In genomic region chr7:72914756-72915525, GRCh38 we compare ENCODE assay signal across 8 cellular contexts. TPM values are rescaled to one million over a fixed set of nuclear protein-coding genes. Genes with fewer than 3 reads are reported as not detected.
A peak's percentile ranks its signal among the peaks of the same experiment; 100 is the strongest.
DNase-seq lines count a peak whose midpoint lies in the region; ATAC-seq and TF ChIP-seq lines count a peak whose summit lies in the region.
"Not testable (repeated sequence)": the region's sequence is repeated elsewhere in the genome, so short reads cannot be mapped to it uniquely, and the experiment has no call there.

No MANE protein-coding gene starts in this region.

- not testable (repeated sequence) for TF ChIP-seq EP300 in transverse colon (IDR thresholded peaks at IDR 0.05; ENCODE audit: low read depth)

- H3K4me1 ChIP-seq in Loucy (ENCODE audit: insufficient read depth, low read length, poor library complexity, severe bottlenecking); osteoblast (ENCODE audit: insufficient read depth, low read length): not testable (repeated sequence)
- H3K4me1 ChIP-seq in transverse colon = peaks cover 0 to 11% (median 0%) of the 10 kb centered on the region in 4 donors

- not testable (repeated sequence) for TF ChIP-seq POLR2A in transverse colon (IDR thresholded peaks at IDR 0.05)

- ATAC-seq in HG02571 (IDR thresholded peaks at IDR 0.05; ENCODE audit: unreplicated experiment) (peak; percentile 67), SK-N-SH treated with all-trans-retinoic acid at 6 μM for 48 hours (peak; percentile 94)

- H3K4me2 ChIP-seq in Loucy (ENCODE audit: low read depth, low read length, poor library complexity, severe bottlenecking); osteoblast (ENCODE audit: insufficient read depth, low read length): not testable (repeated sequence)

- not testable (repeated sequence) for H3K9ac ChIP-seq in Loucy (ENCODE audit: low read depth, low read length, poor library complexity, severe bottlenecking)

- not testable (repeated sequence) for H3F3A ChIP-seq in Loucy (ENCODE audit: low read depth)

- H3K9me3 ChIP-seq in Loucy (ENCODE audit: insufficient read depth, low read depth, low read length); osteoblast (ENCODE audit: low read depth, low read length); transverse colon: not testable (repeated sequence)

- H4K20me1 ChIP-seq in Loucy (ENCODE audit: insufficient read depth, low read length, poor library complexity, severe bottlenecking); osteoblast (ENCODE audit: insufficient read depth, low read length): not testable (repeated sequence)

- in situ Hi-C loops in transverse colon (cut with MboI; ENCODE audit: low pct_ligation_motif_present in 1 of 4, low pct_unique_long_range_greater_than_20kb in 1 of 4, low sequenced_read_pairs in 3 of 4) = loop anchor here in 1 of 4 donors (10.0 kb wide), 1 partner anchor 90 kb away; the partner anchor contains the start of gene TYW1B

- H3K27ac ChIP-seq in osteoblast (ENCODE audit: low read depth, low read length) (peak overlapping the region; percentile 41), transverse colon (peak overlapping the region in 1 of 4 donors; percentile 24)

- H2AFZ ChIP-seq in Loucy (ENCODE audit: low read length); osteoblast (ENCODE audit: low read length): not testable (repeated sequence)

- intact Hi-C loops in transverse colon (cut with DNase I; ENCODE audit: low total_unique reads) = not testable (repeated sequence)

- H3K79me2 ChIP-seq in Loucy (ENCODE audit: insufficient read depth, low read length) (peaks cover 18% of the 10 kb centered on the region; the same call in 1 of the 2 replicates), osteoblast (ENCODE audit: insufficient read depth, low read length) (peaks cover 36% of the 10 kb centered on the region)

- TF ChIP-seq CTCF in GM12864 (IDR thresholded peaks at IDR 0.05; ENCODE audit: low read depth, low read length, missing control alignments) = peak; percentile 68
- TF ChIP-seq CTCF in Loucy (conservative IDR thresholded peaks at IDR 0.05; ENCODE audit: low read length) = peak; percentile 68
- TF ChIP-seq CTCF in fibroblast of villous mesenchyme (IDR thresholded peaks at IDR 0.05; ENCODE audit: insufficient read depth, low read depth, low read length) = peak; percentile 69
- peak; percentile 73 for TF ChIP-seq CTCF in osteoblast (IDR thresholded peaks at IDR 0.05; ENCODE audit: extremely low read depth, low read depth, low read length)
- peak; percentile 58 to 75 (median 64) for TF ChIP-seq CTCF in transverse colon (IDR thresholded peaks at IDR 0.05)

- peaks cover 31% of the 10 kb centered on the region; the same call in 1 of the 2 replicates for H3K36me3 ChIP-seq in Loucy (ENCODE audit: insufficient read depth, low read length)
- H3K36me3 ChIP-seq in osteoblast (ENCODE audit: insufficient read depth, low read length); transverse colon: not testable (repeated sequence)

- H3K9me2 ChIP-seq in Loucy (replicated peaks; ENCODE audit: low read depth, low read length) = not testable (repeated sequence)

- WGBS in transverse colon (ENCODE audit: low coverage in 1 of 2), 2 donors = 60 to 74% methylated on average over 5 to 9 of the region's 9 CpGs

- H3K4me3 ChIP-seq in GM12864 (ENCODE audit: low read depth, low read length); Loucy (ENCODE audit: low read length, poor library complexity, severe bottlenecking); fibroblast of villous mesenchyme (ENCODE audit: low read depth, low read length); osteoblast (ENCODE audit: insufficient read depth, low read length); transverse colon: not testable (repeated sequence)

- not testable (repeated sequence) for DNase-seq in GM12864 (ENCODE audit: low read depth)
- DNase-seq in activated naive CD4-positive, alpha-beta T cell (lab: John Stamatoyannopoulos, UW) = peak in 3 of 4 experiments; percentile 5 to 35 (median 16)
- DNase-seq in fibroblast of villous mesenchyme (ENCODE audit: low read depth) (peak; percentile 57), osteoblast (ENCODE audit: insufficient read length, low spot score, missing footprints) (peak; percentile 42), transverse colon (peak; percentile 67)

- not testable (repeated sequence) for H3K27me3 ChIP-seq in Loucy (ENCODE audit: insufficient read depth, low read length, poor library complexity, severe bottlenecking); osteoblast (ENCODE audit: insufficient read depth, low read length); transverse colon

RNA-seq across cellular contexts. Expression of gene POM121, which starts 10.0 kb away (rescaled TPM):
- total RNA-seq in fibroblast of villous mesenchyme (6.4 and 6.9 TPM in 2 replicates), osteoblast (5.6 and 6.5 TPM in 2 replicates), transverse colon (10 to 100 TPM; 17.1 to 49.0 (median 23.6) TPM)

RNA-seq across cellular contexts. Expression of gene TRIM74, which starts 54.3 kb away (rescaled TPM):
- not detected in 2 replicates for total RNA-seq in fibroblast of villous mesenchyme
- not detected in 2 replicates for total RNA-seq in osteoblast
- total RNA-seq in transverse colon = under 1 TPM in 1 of 4 donors, not detected in 3; 0.82 TPM
